Comparison of ENCODE assay signal across 9 cellular contexts in genomic region chr12:122366685-122367475, GRCh38. TPM values are rescaled to one million over a fixed set of nuclear protein-coding genes. Genes with fewer than 3 reads are reported as not detected.
DNase-seq lines count a peak whose midpoint lies in the region; ATAC-seq, FAIRE-seq and TF ChIP-seq lines count a peak whose summit lies in the region.
"Had no signal": no experiment of that assay in that cellular context is flagged by ENCODE, and none has a peak within 500 bp of the region (broad histone marks: within the 10 kb centered on the region; RNA-seq: fewer than 3 reads in every experiment).

No MANE protein-coding gene starts in this region.

- H3K27ac Mint-ChIP-seq in brain, result peak overlapping the region; percentile 63 to 93 (median 89)

- H4K20me1 ChIP-seq in keratinocyte (ENCODE audit: control insufficient read depth, extremely low read depth, insufficient read depth, low read length), result no peaks in the 10 kb centered on the region

- H3K4me1 Mint-ChIP-seq in brain, result peaks cover 28% of the 10 kb centered on the region

- H3K27ac ChIP-seq in HUES64 (ENCODE audit: low read depth, low read length) (peak overlapping the region; percentile 89), keratinocyte (ENCODE audit: control insufficient read depth, insufficient read depth, low read length) (peak overlapping the region; percentile 84), thyroid gland (peak overlapping the region in 2 of 3 donors; percentile 54 to 81)

- H3K36me3 ChIP-seq in HUES64 (ENCODE audit: insufficient read depth, low read length), result peaks cover 12% of the 10 kb centered on the region; the same call in 1 of the 2 replicates
- H3K36me3 ChIP-seq in keratinocyte (ENCODE audit: control insufficient read depth in 2 of 2, extremely low read depth in 1 of 2, insufficient read depth in 2 of 2, low read length in 2 of 2), result peaks cover 11% of the 10 kb centered on the region in 2 experiments
- H3K36me3 ChIP-seq in thyroid gland, result peaks cover 0 to 5% of the 10 kb centered on the region in 2 donors

- DNase-seq in AG10803 (ENCODE audit: low read depth) (peak; percentile 96), keratinocyte (ENCODE audit: low read depth, low spot score) (peak; percentile 64), thyroid gland (peak in 1 of 2 donors; percentile 23), NCI-H2081 treated with DMSO at 0.1 percent for 48 hours (lab: John Stamatoyannopoulos, UW) (no peak)

- 72% methylated on average over 3 of the region's 3 CpGs for WGBS in HUES64
- 62 to 78% methylated on average over 3 of the region's 3 CpGs for WGBS in thyroid gland, 2 donors

- peak overlapping the region; percentile 34 for H3K4me2 ChIP-seq in keratinocyte (ENCODE audit: control insufficient read depth, extremely low read depth, insufficient read depth, low read depth, low read length)

- peak overlapping the region in 1 of 5 experiments; percentile 30 for H3K4me3 Mint-ChIP-seq in brain

- FAIRE-seq in keratinocyte (lab: Jason Lieb, UNC), result peak; percentile 97
- FAIRE-seq: colon had no signal

- H3K9me1 ChIP-seq in keratinocyte (ENCODE audit: control insufficient read depth, extremely low read depth, insufficient read depth, low read length), result no peaks in the 10 kb centered on the region

- H3K4me1 ChIP-seq in HUES64 (ENCODE audit: insufficient read depth, low read length), result peaks cover 14% of the 10 kb centered on the region
- H3K4me1 ChIP-seq in keratinocyte (ENCODE audit: control insufficient read depth, extremely low read depth, insufficient read depth, low read length), result peaks cover 12% of the 10 kb centered on the region
- H3K4me1 ChIP-seq in thyroid gland, result peaks cover 23 to 36% of the 10 kb centered on the region in 2 donors

- H3K9me3 ChIP-seq in HUES64 (ENCODE audit: insufficient read depth, low read depth, low read length), result no peaks in the 10 kb centered on the region
- no peaks in the 10 kb centered on the region for H3K9me3 ChIP-seq in keratinocyte (ENCODE audit: control insufficient read depth, low read depth, low read length)
- H3K9me3 ChIP-seq in thyroid gland, result no peaks in the 10 kb centered on the region

- intact Hi-C loops in thyroid gland (cut with DNase I), result no loop called here

- no peak overlapping the region for H3K4me3 ChIP-seq in AG10803 (ENCODE audit: low read length)
- H3K4me3 ChIP-seq in HUES64 (ENCODE audit: low read length), result no peak overlapping the region
- H3K4me3 ChIP-seq in keratinocyte (ENCODE audit: control insufficient read depth in 2 of 3, extremely low read depth in 1 of 3, insufficient read depth in 2 of 3, low read depth in 1 of 3, low read length in 3 of 3), result no peak overlapping the region
- no peak overlapping the region for H3K4me3 ChIP-seq in thyroid gland (replicated peaks in 1 of 3)

- TF ChIP-seq POLR2A in thyroid gland (IDR thresholded peaks at IDR 0.05), result no peak

- no peaks in the 10 kb centered on the region for H3K27me3 Mint-ChIP-seq in brain

- no peak for TF ChIP-seq CTCF in AG10803 (conservative IDR thresholded peaks at IDR 0.05; ENCODE audit: low read length)
- TF ChIP-seq CTCF in brain (conservative IDR thresholded peaks at IDR 0.05), result no peak
- TF ChIP-seq CTCF in keratinocyte (optimal IDR thresholded peaks at IDR 0.05 in 1 of 3, IDR thresholded peaks at IDR 0.05 in 1 of 3, conservative IDR thresholded peaks at IDR 0.05 in 1 of 3; ENCODE audit: extremely low read depth in 1 of 3, insufficient read depth in 2 of 3, low read length in 3 of 3), result no peak
- no peak for TF ChIP-seq CTCF in thyroid gland (IDR thresholded peaks at IDR 0.05)

- H3K9me3 Mint-ChIP-seq in brain, result no peaks in the 10 kb centered on the region

- H3K27me3 ChIP-seq in HUES64 (ENCODE audit: insufficient read depth, low read length) (no peaks in the 10 kb centered on the region), keratinocyte (ENCODE audit: control insufficient read depth, extremely low read depth, insufficient read depth, low read length) (no peaks in the 10 kb centered on the region), thyroid gland (no peaks in the 10 kb centered on the region)

- peaks cover 48% of the 10 kb centered on the region for H3K36me3 Mint-ChIP-seq in brain

- dilution Hi-C loops in keratinocyte (cut with MboI; ENCODE audit: extremely low pct_ligation_motif_present, low sequenced_read_pairs), result no loop called here

- H3K9ac ChIP-seq in HUES64 (ENCODE audit: low read depth, low read length) (peak overlapping the region; percentile 59), keratinocyte (ENCODE audit: control insufficient read depth, extremely low read depth, insufficient read depth, low read length) (peak overlapping the region; percentile 46)

- H2AFZ ChIP-seq in keratinocyte (ENCODE audit: control insufficient read depth, low read length), result no peak overlapping the region

- H3K79me2 ChIP-seq in keratinocyte (ENCODE audit: control insufficient read depth, insufficient read depth, low read length), result peaks cover 36% of the 10 kb centered on the region

- ATAC-seq in GM21786 (IDR thresholded peaks at IDR 0.05; ENCODE audit: unreplicated experiment) (no peak), GM19324 (IDR thresholded peaks at IDR 0.05; ENCODE audit: low FRiP score, unreplicated experiment) (no peak)

RNA-seq across cellular contexts. Expression of gene CLIP1, which starts 55.6 kb away (rescaled TPM):
- polyA plus RNA-seq in HUES64 (2013, experiment 1 of 2), result 19.3 TPM
- 19.6 TPM for polyA plus RNA-seq in HUES64 (2013, experiment 2 of 2)
- 14.6 TPM for polyA plus RNA-seq in brain (ENCODE audit: insufficient read depth, low read depth, low replicate concordance)
- 54.0 to 94.1 TPM (median 54.3 TPM) in 3 replicates for polyA plus RNA-seq in keratinocyte
- 426 TPM for polyA plus RNA-seq in keratinocyte (2011; ENCODE audit: low read depth)
- polyA plus RNA-seq in keratinocyte (2011; cell fraction: cytosol; rRNA removed), result 34.0 and 51.1 TPM in 2 replicates
- polyA plus RNA-seq in keratinocyte (2011; cell fraction: nucleus; rRNA removed), result 135 and 148 TPM in 2 replicates
- 31.3 and 87.3 TPM in 2 replicates for polyA plus RNA-seq in keratinocyte (2012; ENCODE audit: low replicate concordance)
- polyA minus RNA-seq in keratinocyte, result 91.3 to 153 TPM (median 105 TPM) in 3 replicates
- polyA minus RNA-seq in keratinocyte (2011; cell fraction: cytosol; rRNA and poly(A)+ RNA removed), result 44.1 TPM
- polyA minus RNA-seq in keratinocyte (2011; cell fraction: nucleus; rRNA and poly(A)+ RNA removed), result 74.9 and 141 TPM in 2 replicates
- 100 to 1,000 TPM; 118 to 189 (median 143) TPM for total RNA-seq in thyroid gland
